In genomic region chr17:65495255-65496060, GRCh38 we compare ENCODE assay signal across 11 cellular contexts.
DNase-seq lines count a peak whose midpoint lies in the region; ATAC-seq and TF ChIP-seq lines count a peak whose summit lies in the region.
"Had no signal": no experiment of that assay in that cellular context is flagged by ENCODE, and none has a peak within 500 bp of the region (broad histone marks: within the 10 kb centered on the region; RNA-seq: fewer than 3 reads in every experiment).

No MANE protein-coding gene starts in this region.

- H3K36me3 Mint-ChIP-seq in neural progenitor cell, result peaks cover 3% of the 10 kb centered on the region

- peak; percentile 52 for DNase-seq in DMS53 (lab: John Stamatoyannopoulos, UW)
- DNase-seq in DMS53 treated with DMSO at 0.1 percent for 48 hours (lab: John Stamatoyannopoulos, UW; ENCODE audit: unreplicated experiment), result no peak
- DNase-seq in NCI-H2227 (lab: John Stamatoyannopoulos, UW; ENCODE audit: unreplicated experiment), result peak; percentile 42
- DNase-seq in choroid plexus epithelial cell (ENCODE audit: low read depth), result peak; percentile 32
- DNase-seq in neural progenitor cell (ENCODE audit: low spot score), result peak; percentile 88
- no peak for DNase-seq in NCI-H1092 (lab: John Stamatoyannopoulos, UW)
- DNase-seq: SHP77 treated with DMSO at 0.1 percent for 48 hours had no signal

- peaks cover 35% of the 10 kb centered on the region for H3K4me1 ChIP-seq in neural progenitor cell

- peak; percentile 25 for TF ChIP-seq CTCF in choroid plexus epithelial cell (conservative IDR thresholded peaks at IDR 0.05; ENCODE audit: low read depth, low read length)
- TF ChIP-seq CTCF in neural progenitor cell (IDR thresholded peaks at IDR 0.05), result peak; percentile 9

- no peaks in the 10 kb centered on the region for H3K9me3 ChIP-seq in neural progenitor cell (ENCODE audit: low read depth)

- peaks cover 61% of the 10 kb centered on the region for H3K4me1 Mint-ChIP-seq in neural progenitor cell

- H3K4me2 ChIP-seq in neural progenitor cell, result peak overlapping the region; percentile 85

- H3K27me3 Mint-ChIP-seq in neural progenitor cell (ENCODE audit: insufficient read depth, low read depth), result peaks cover 9% of the 10 kb centered on the region

- H3K36me3 ChIP-seq in neural progenitor cell, result no peaks in the 10 kb centered on the region

- peak overlapping the region; percentile 69 for H3K27ac Mint-ChIP-seq in neural progenitor cell

- H3K27ac ChIP-seq in neural progenitor cell, result no peak overlapping the region
- H3K27ac ChIP-seq: 22Rv1 had no signal

- peaks cover 44% of the 10 kb centered on the region for H3F3A ChIP-seq in neural progenitor cell (ENCODE audit: low read depth)

- H2AFZ ChIP-seq in neural progenitor cell (replicated peaks), result no peak overlapping the region

- H3K4me3 ChIP-seq in choroid plexus epithelial cell (ENCODE audit: low read depth, low read length) (no peak overlapping the region), neural progenitor cell (peak overlapping the region; percentile 36)
- H3K4me3 ChIP-seq: K562 had no signal

- ATAC-seq in HG03432 (IDR thresholded peaks at IDR 0.05; ENCODE audit: unreplicated experiment) (no peak), GM18873 (IDR thresholded peaks at IDR 0.05; ENCODE audit: low FRiP score, unreplicated experiment) (no peak)
- ATAC-seq: K562 had no signal

- no peaks in the 10 kb centered on the region for H3K79me2 ChIP-seq in neural progenitor cell (ENCODE audit: low read depth)

- peak overlapping the region; percentile 78 for H3K4me3 Mint-ChIP-seq in neural progenitor cell

- no peak overlapping the region for H3K9ac ChIP-seq in neural progenitor cell

- no peaks in the 10 kb centered on the region for H4K20me1 ChIP-seq in neural progenitor cell (ENCODE audit: low read depth)

- H3K9me3 Mint-ChIP-seq in neural progenitor cell, result peaks cover 2% of the 10 kb centered on the region

- H3K27me3 ChIP-seq in neural progenitor cell, result no peaks in the 10 kb centered on the region

Comparison
In these comparisons a context has a peak if more than half of its experiments do, and no peak if none do; other contexts are left out.
1. DNase-seq: peak in DMS53 (single experiment), NCI-H2227 (single experiment), choroid plexus epithelial cell (single experiment) and neural progenitor cell (single experiment); none in DMS53 treated with DMSO at 0.1 percent for 48 hours (single experiment) and NCI-H1092 (single experiment).